In genomic region chr6:108027594-108027993, GRCh38 we compare ENCODE assay signal across 13 cellular contexts. TPM values are rescaled to one million over a fixed set of nuclear protein-coding genes. Genes with fewer than 3 reads are reported as not detected.
DNase-seq lines count a peak whose midpoint lies in the region; FAIRE-seq and TF ChIP-seq lines count a peak whose summit lies in the region.
"Had no signal": no experiment of that assay in that cellular context is flagged by ENCODE, and none has a peak within 500 bp of the region (broad histone marks: within the 10 kb centered on the region; RNA-seq: fewer than 3 reads in every experiment).

No MANE protein-coding gene starts in this region.

- intact Hi-C loops in uterus (cut with DNase I; ENCODE audit: low total_unique reads) (no loop called here), OCI-LY7 (cut with micrococcal nuclease; ENCODE audit: unreplicated experiment) (no loop called here)

- no peaks in the 10 kb centered on the region for H3K9me2 ChIP-seq in OCI-LY7 (ENCODE audit: insufficient read depth, low read length)

- CTCF ChIA-PET in OCI-LY7 (lab: Charles Lee; ENCODE audit: unreplicated experiment): no interaction called here

- H3K9me3 ChIP-seq in small intestine (ENCODE audit: control insufficient read depth, low read depth) (no peaks in the 10 kb centered on the region), uterus (no peaks in the 10 kb centered on the region), OCI-LY7 (ENCODE audit: low read length) (no peaks in the 10 kb centered on the region)

- H3K27me3 ChIP-seq in small intestine (ENCODE audit: control insufficient read depth in 2 of 2, insufficient read depth in 2 of 2, low read length in 2 of 2): no peaks in the 10 kb centered on the region
- no peaks in the 10 kb centered on the region for H3K27me3 ChIP-seq in uterus

- WGBS in small intestine, 3 donors: 29 to 55% (median 52%) methylated on average over 3 of the region's 3 CpGs

- H3K36me3 ChIP-seq in small intestine (ENCODE audit: control insufficient read depth in 2 of 2, insufficient read depth in 2 of 2, low read length in 2 of 2) (peaks cover 0 to 2% of the 10 kb centered on the region in 2 donors), uterus (no peaks in the 10 kb centered on the region), OCI-LY7 (ENCODE audit: insufficient read depth, low read length) (no peaks in the 10 kb centered on the region)

- POLR2A ChIA-PET in OCI-LY7 (lab: Charles Lee): interaction anchor here (0.7 kb wide), 1 partner anchor 30 kb away, joined by 3 read pairs; no protein-coding TSS in a partner anchor

- no peaks in the 10 kb centered on the region for H3K79me2 ChIP-seq in OCI-LY7 (ENCODE audit: insufficient read depth, low read depth, low read length)

- H3K4me3 ChIP-seq in epithelial cell of esophagus (ENCODE audit: low read length) (no peak overlapping the region), small intestine (ENCODE audit: low read depth in 1 of 2, low read length in 2 of 2) (no peak overlapping the region), uterus (no peak overlapping the region), OCI-LY7 (ENCODE audit: low read depth, low read length, poor library complexity, severe bottlenecking) (no peak overlapping the region)

- H2AFZ ChIP-seq in OCI-LY7 (ENCODE audit: low read length): no peak overlapping the region

- BruUV-seq in OCI-LY7 (replicated peaks; lab: Mats Ljungman, UMichigan): no TSS peak

- H3K4me1 ChIP-seq in small intestine (ENCODE audit: control insufficient read depth in 2 of 2, insufficient read depth in 1 of 2, low read depth in 1 of 2, low read length in 1 of 2): no peaks in the 10 kb centered on the region
- H3K4me1 ChIP-seq in uterus: no peaks in the 10 kb centered on the region
- no peaks in the 10 kb centered on the region for H3K4me1 ChIP-seq in OCI-LY7 (ENCODE audit: insufficient read depth, low read length, poor library complexity, severe bottlenecking)

- FAIRE-seq in small intestine (lab: Jason Lieb, UNC): no peak

- DNase-seq in NCI-H1417 (lab: John Stamatoyannopoulos, UW) (peak in 2 of 3 experiments; percentile 47 to 75), NCI-H1417 treated with DMSO at 0.1 percent for 48 hours (lab: John Stamatoyannopoulos, UW) (no peak), NCI-H2171 (lab: John Stamatoyannopoulos, UW) (peak; percentile 40), epithelial cell of esophagus (ENCODE audit: low read depth) (peak; percentile 73), small intestine (peak; percentile 41), uterus (no peak), OCI-LY7 (ENCODE audit: low spot score) (no peak)
- DNase-seq in activated CD4-positive, alpha-beta T cell treated with anti-CD3 and anti-CD28 coated beads for 4 hours: no peak
- DNase-seq: activated CD8-positive, alpha-beta T cell treated with anti-CD3 and anti-CD28 coated beads, Interleukin-2, amount 10 ng/mL, durations not matched to agents 7 days and 5 days; foreskin melanocyte; left cardiac atrium; MM.1S; trophoblast cell had no signal

- H4K20me1 ChIP-seq in OCI-LY7 (ENCODE audit: insufficient read depth, low read length): no peaks in the 10 kb centered on the region

- TF ChIP-seq POLR2A in uterus (IDR thresholded peaks at IDR 0.05): no peak

- no peak overlapping the region for H3K4me2 ChIP-seq in OCI-LY7 (ENCODE audit: low read length)

- TF ChIP-seq CTCF in epithelial cell of esophagus (IDR thresholded peaks at IDR 0.05; ENCODE audit: insufficient read depth, low read depth, low read length, missing control alignments) (peak; percentile 15), uterus (IDR thresholded peaks at IDR 0.05) (no peak), OCI-LY7 (conservative IDR thresholded peaks at IDR 0.05; ENCODE audit: low read length) (no peak)

- H3K27ac ChIP-seq in small intestine (ENCODE audit: low read depth in 1 of 2, low read length in 1 of 2): no peak overlapping the region
- H3K27ac ChIP-seq in uterus: no peak overlapping the region
- H3K27ac ChIP-seq in OCI-LY7 (ENCODE audit: low read depth, low read length, poor library complexity, severe bottlenecking): no peak overlapping the region

RNA-seq across cellular contexts. Expression of gene OSTM1, which starts 46.9 kb away (rescaled TPM):
- 1 to 10 TPM; 5.7 to 8.8 (median 6.0) TPM for polyA plus RNA-seq in small intestine
- total RNA-seq in uterus: 10 to 100 TPM; 26.2 to 92.5 (median 53.7) TPM
- total RNA-seq in OCI-LY7 (2014; rRNA removed; shearing (Covaris generic)): 10.5 and 11.4 TPM in 2 replicates
- total RNA-seq in OCI-LY7 (2022): 19.1 and 22.6 TPM in 2 replicates

Comparison
In these comparisons a context has a peak if more than half of its experiments do, and no peak if none do; other contexts are left out.
1. DNase-seq: peak in NCI-H1417 (2 of 3), NCI-H2171 (single experiment), epithelial cell of esophagus (single experiment) and small intestine (single experiment); none in NCI-H1417 treated with DMSO at 0.1 percent for 48 hours (single experiment), uterus (0 of 2), activated CD4-positive, alpha-beta T cell treated with anti-CD3 and anti-CD28 coated beads for 4 hours (0 of 2) and OCI-LY7 (single experiment).